ENCODE assay signal across 11 cellular contexts in genomic region chr1:3186526-3186921, GRCh38.
DNase-seq lines count a peak whose midpoint lies in the region; ATAC-seq and TF ChIP-seq lines count a peak whose summit lies in the region.
"Had no signal": no experiment of that assay in that cellular context is flagged by ENCODE, and none has a peak within 500 bp of the region (broad histone marks: within the 10 kb centered on the region; RNA-seq: fewer than 3 reads in every experiment).

No MANE protein-coding gene starts in this region.

- H3K9me3 ChIP-seq in endodermal cell (ENCODE audit: control insufficient read depth, low read length), result peaks cover 4% of the 10 kb centered on the region
- H3K9me3 ChIP-seq in mesodermal cell (ENCODE audit: control insufficient read depth, low read length), result peaks cover 4% of the 10 kb centered on the region
- H3K9me3 ChIP-seq in upper lobe of right lung, result no peaks in the 10 kb centered on the region
- no peaks in the 10 kb centered on the region for H3K9me3 ChIP-seq in naive thymus-derived CD4-positive, alpha-beta T cell (ENCODE audit: control insufficient read depth in 2 of 3, low read length in 3 of 3)
- H3K9me3 ChIP-seq: Peyer's patch had no signal

- H3K27me3 ChIP-seq in endodermal cell (ENCODE audit: control insufficient read depth, insufficient read depth, low read length, poor library complexity, severe bottlenecking) (no peaks in the 10 kb centered on the region), upper lobe of right lung (no peaks in the 10 kb centered on the region)
- no peaks in the 10 kb centered on the region for H3K27me3 ChIP-seq in naive thymus-derived CD4-positive, alpha-beta T cell (ENCODE audit: control insufficient read depth in 2 of 2, insufficient read depth in 2 of 2, low read length in 2 of 2)
- H3K27me3 ChIP-seq: Peyer's patch had no signal

- CTCF ChIA-PET in naive thymus-derived CD4-positive, alpha-beta T cell (lab: Charles Lee), result no interaction called here

- intact Hi-C loops in upper lobe of right lung (cut with DNase I), result no loop called here
- intact Hi-C loops in naive thymus-derived CD4-positive, alpha-beta T cell (cut with micrococcal nuclease), result no loop called here

- H3K9ac ChIP-seq in endodermal cell (ENCODE audit: extremely low read depth, low read length, poor library complexity, severe bottlenecking), result no peak overlapping the region

- H3K27ac ChIP-seq in endodermal cell (ENCODE audit: low read depth, low read length) (peak overlapping the region; percentile 81), mesodermal cell (ENCODE audit: low read depth, low read length, severe bottlenecking) (peak overlapping the region; percentile 45), upper lobe of right lung (peak overlapping the region; percentile 55)
- H3K27ac ChIP-seq in naive thymus-derived CD4-positive, alpha-beta T cell (ENCODE audit: low read depth, low read length), result no peak overlapping the region
- H3K27ac ChIP-seq: 22Rv1 had no signal

- peak; percentile 17 for ATAC-seq in upper lobe of right lung
- ATAC-seq in naive thymus-derived CD4-positive, alpha-beta T cell, result no peak
- ATAC-seq in activated T-cell treated with anti-CD3 and anti-CD28 coated beads, Interleukin-2, amount 50 U/mL, for 4 hours, result no peak

- H3K4me1 ChIP-seq in endodermal cell (ENCODE audit: control insufficient read depth, insufficient read depth, low read length) (no peaks in the 10 kb centered on the region), mesodermal cell (ENCODE audit: control insufficient read depth, insufficient read depth, low read length, poor library complexity, severe bottlenecking) (peaks cover 14% of the 10 kb centered on the region), upper lobe of right lung (peaks cover 11% of the 10 kb centered on the region)
- no peaks in the 10 kb centered on the region for H3K4me1 ChIP-seq in naive thymus-derived CD4-positive, alpha-beta T cell (ENCODE audit: control insufficient read depth in 2 of 2, insufficient read depth in 2 of 2, low read length in 2 of 2)
- H3K4me1 ChIP-seq: Peyer's patch had no signal

- no peaks in the 10 kb centered on the region for H3K27me3 Mint-ChIP-seq in endodermal cell (ENCODE audit: insufficient read depth)
- peaks cover 3 to 56% (median 18%) of the 10 kb centered on the region in 5 donors for H3K27me3 Mint-ChIP-seq in naive thymus-derived CD4-positive, alpha-beta T cell
- peaks cover 39% of the 10 kb centered on the region for H3K27me3 Mint-ChIP-seq in activated T-cell treated with anti-CD3 and anti-CD28 coated beads, Interleukin-2, amount 50 U/mL, for 4 hours (ENCODE audit: low read depth)

- TF ChIP-seq CTCF in endodermal cell (conservative IDR thresholded peaks at IDR 0.05), result no peak
- TF ChIP-seq CTCF in upper lobe of right lung (IDR thresholded peaks at IDR 0.05), result no peak

- 82 to 89% methylated on average over 22 of the region's 22 CpGs for WGBS in endodermal cell (ENCODE audit: insufficient coverage in 1 of 2, insufficient read length in 1 of 2), 2 experiments
- WGBS in mesodermal cell (ENCODE audit: insufficient coverage in 2 of 2), 2 experiments, result 81 to 84% methylated on average over 22 of the region's 22 CpGs

- POLR2A ChIA-PET in naive thymus-derived CD4-positive, alpha-beta T cell (lab: Charles Lee), result no interaction called here

- H3K36me3 ChIP-seq in endodermal cell (ENCODE audit: control insufficient read depth, insufficient read depth, low read length) (no peaks in the 10 kb centered on the region), mesodermal cell (ENCODE audit: control insufficient read depth, insufficient read depth, low read length) (no peaks in the 10 kb centered on the region), upper lobe of right lung (no peaks in the 10 kb centered on the region)
- no peaks in the 10 kb centered on the region for H3K36me3 ChIP-seq in naive thymus-derived CD4-positive, alpha-beta T cell (ENCODE audit: control insufficient read depth in 2 of 3, insufficient read depth in 3 of 3, low read length in 3 of 3)
- H3K36me3 ChIP-seq: Peyer's patch had no signal

- DNase-seq in NCI-H2029 (lab: John Stamatoyannopoulos, UW) (peak; percentile 3), NCI-H2029 treated with DMSO at 0.1 percent for 48 hours (lab: John Stamatoyannopoulos, UW) (no peak), endodermal cell (peak; percentile 66), upper lobe of right lung (peak; percentile 76)
- DNase-seq in naive thymus-derived CD4-positive, alpha-beta T cell, result no peak
- DNase-seq in activated CD4-positive, alpha-beta T cell treated with anti-CD3 and anti-CD28 coated beads for 1 hour, result no peak
- DNase-seq in activated T-cell treated with anti-CD3 and anti-CD28 coated beads, Interleukin-2, amount 50 U/mL, for 4 hours, result no peak
- DNase-seq: GOT3 had no signal

- H3K27ac Mint-ChIP-seq in endodermal cell, result no peak overlapping the region
- no peak overlapping the region for H3K27ac Mint-ChIP-seq in naive thymus-derived CD4-positive, alpha-beta T cell

- H3K4me1 Mint-ChIP-seq in endodermal cell, result peaks cover 22% of the 10 kb centered on the region
- H3K4me1 Mint-ChIP-seq in naive thymus-derived CD4-positive, alpha-beta T cell, result peaks cover 0 to 5% (median 0%) of the 10 kb centered on the region in 7 donors
- no peaks in the 10 kb centered on the region for H3K4me1 Mint-ChIP-seq in activated T-cell treated with anti-CD3 and anti-CD28 coated beads, Interleukin-2, amount 50 U/mL, for 4 hours (ENCODE audit: low read depth)

- H3K9me3 Mint-ChIP-seq in endodermal cell, result peaks cover 2% of the 10 kb centered on the region
- peaks cover 0 to 2% (median 0%) of the 10 kb centered on the region in 11 donors for H3K9me3 Mint-ChIP-seq in naive thymus-derived CD4-positive, alpha-beta T cell
- H3K9me3 Mint-ChIP-seq in activated T-cell treated with anti-CD3 and anti-CD28 coated beads, Interleukin-2, amount 50 U/mL, for 4 hours, result no peaks in the 10 kb centered on the region

- no peak overlapping the region for H3K4me3 Mint-ChIP-seq in endodermal cell
- no peak overlapping the region for H3K4me3 Mint-ChIP-seq in naive thymus-derived CD4-positive, alpha-beta T cell
- H3K4me3 Mint-ChIP-seq in activated T-cell treated with anti-CD3 and anti-CD28 coated beads, Interleukin-2, amount 50 U/mL, for 4 hours, result no peak overlapping the region

- no peaks in the 10 kb centered on the region for H3K36me3 Mint-ChIP-seq in endodermal cell (ENCODE audit: low read depth)
- H3K36me3 Mint-ChIP-seq in naive thymus-derived CD4-positive, alpha-beta T cell, result no peaks in the 10 kb centered on the region
- H3K36me3 Mint-ChIP-seq in activated T-cell treated with anti-CD3 and anti-CD28 coated beads, Interleukin-2, amount 50 U/mL, for 4 hours (ENCODE audit: insufficient read depth), result no peaks in the 10 kb centered on the region

- H3K4me3 ChIP-seq in endodermal cell (ENCODE audit: low read length) (no peak overlapping the region), mesodermal cell (ENCODE audit: extremely low read depth, insufficient read depth, low read length, poor library complexity, severe bottlenecking) (no peak overlapping the region), upper lobe of right lung (no peak overlapping the region)
- no peak overlapping the region for H3K4me3 ChIP-seq in naive thymus-derived CD4-positive, alpha-beta T cell (ENCODE audit: low read length)

Comparison
In these comparisons a context has a peak if more than half of its experiments do, and no peak if none do; other contexts are left out.
1. DNase-seq: peak in NCI-H2029 (single experiment), endodermal cell (single experiment) and upper lobe of right lung (single experiment); none in NCI-H2029 treated with DMSO at 0.1 percent for 48 hours (single experiment), naive thymus-derived CD4-positive, alpha-beta T cell (0 of 9), activated CD4-positive, alpha-beta T cell treated with anti-CD3 and anti-CD28 coated beads for 1 hour (single experiment) and activated T-cell treated with anti-CD3 and anti-CD28 coated beads, Interleukin-2, amount 50 U/mL, for 4 hours (single experiment).